Comparison of ENCODE assay signal across 18 cellular contexts in the genomic region with DNA sequence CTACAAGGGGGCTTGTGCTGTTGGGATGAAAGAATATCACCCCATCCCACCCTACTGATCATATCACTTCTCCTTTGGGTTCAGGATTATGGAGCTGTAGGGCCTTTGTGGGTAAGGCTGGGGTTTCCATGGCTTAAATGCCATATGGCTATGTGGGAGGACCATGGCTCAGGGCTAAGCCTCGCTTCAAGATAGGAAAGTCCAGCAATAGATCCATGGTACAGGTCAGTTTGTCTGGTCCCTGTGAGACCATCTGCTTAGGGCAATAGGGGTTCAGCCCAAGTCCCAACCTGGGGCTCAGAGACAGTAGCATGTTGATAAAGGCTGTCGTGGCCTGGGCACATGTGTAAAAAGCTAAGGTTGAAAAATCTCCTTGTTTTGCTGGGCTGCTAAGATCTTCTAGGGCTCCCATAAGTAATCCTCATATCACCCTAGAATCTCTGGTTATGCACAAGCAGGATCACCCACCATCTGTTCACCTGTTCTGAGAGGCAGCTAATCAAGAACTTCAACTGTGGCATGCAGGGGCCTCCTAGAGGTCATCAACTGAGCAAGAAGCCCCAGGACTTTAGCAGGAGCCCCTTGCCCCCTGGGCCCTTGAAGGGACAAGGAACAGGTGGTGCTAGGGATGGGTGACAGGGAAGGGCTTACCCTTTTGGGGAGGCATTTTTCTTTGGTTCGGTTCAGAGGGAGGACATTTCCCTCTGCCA.
DNase-seq lines count a peak whose midpoint lies in the region; ATAC-seq and TF ChIP-seq lines count a peak whose summit lies in the region.
"Had no signal": no experiment of that assay in that cellular context is flagged by ENCODE, and none has a peak within 500 bp of the region (broad histone marks: within the 10 kb centered on the region; RNA-seq: fewer than 3 reads in every experiment).

No MANE protein-coding gene starts in this region.

- no peak for ATAC-seq in upper lobe of left lung (ENCODE audit: low FRiP score in 2 of 2)
- ATAC-seq: CD8-positive, alpha-beta T cell had no signal

- H3K36me3 Mint-ChIP-seq in endodermal cell (ENCODE audit: low read depth): no peaks in the 10 kb centered on the region
- H3K36me3 Mint-ChIP-seq: CD8-positive, alpha-beta T cell had no signal

- H3K27ac ChIP-seq in endodermal cell (ENCODE audit: low read depth, low read length) (no peak overlapping the region), upper lobe of left lung (no peak overlapping the region)
- H3K27ac ChIP-seq: PC-9 had no signal

- DNase-seq in NCI-H2171 (lab: John Stamatoyannopoulos, UW): peak; percentile 27
- DNase-seq in NCI-H82 (lab: John Stamatoyannopoulos, UW): peak; percentile 65
- DNase-seq in endodermal cell: peak; percentile 16
- DNase-seq in NCI-H2196 (lab: John Stamatoyannopoulos, UW; ENCODE audit: unreplicated experiment): no peak
- no peak for DNase-seq in T1000 (lab: John Stamatoyannopoulos, UW)
- DNase-seq in putamen (ENCODE audit: low spot score): no peak
- DNase-seq in upper lobe of left lung: no peak
- DNase-seq: C1 segment of cervical spinal cord, KG1, NCI-H1105 treated with DMSO at 0.1 percent for 48 hours, NCI-H2029, NCI-H226, NCI-H510A, NCI-H774 had no signal

- H3K4me3 Mint-ChIP-seq in endodermal cell: no peak overlapping the region
- H3K4me3 Mint-ChIP-seq: CD8-positive, alpha-beta T cell had no signal

- H3K9me3 ChIP-seq in endodermal cell (ENCODE audit: control insufficient read depth, low read length) (no peaks in the 10 kb centered on the region), upper lobe of left lung (no peaks in the 10 kb centered on the region)
- H3K9me3 ChIP-seq: Caco-2, MG63 had no signal

- no peak for TF ChIP-seq EP300 in upper lobe of left lung (IDR thresholded peaks at IDR 0.05)

- H3K36me3 ChIP-seq in endodermal cell (ENCODE audit: control insufficient read depth, insufficient read depth, low read length) (no peaks in the 10 kb centered on the region), upper lobe of left lung (no peaks in the 10 kb centered on the region)
- H3K36me3 ChIP-seq: MG63 had no signal

- WGBS in endodermal cell (ENCODE audit: insufficient coverage in 1 of 2, insufficient read length in 1 of 2), 2 experiments: 98 to 100% methylated on average over 2 to 3 of the region's 3 CpGs
- 88 to 90% methylated on average over 1 to 3 of the region's 3 CpGs for WGBS in upper lobe of left lung, 2 donors

- H3K4me3 ChIP-seq in endodermal cell (ENCODE audit: low read length) (no peak overlapping the region), upper lobe of left lung (no peak overlapping the region)
- H3K4me3 ChIP-seq: MG63, PC-9 had no signal

- H3K27me3 Mint-ChIP-seq in endodermal cell (ENCODE audit: insufficient read depth): peaks cover 2% of the 10 kb centered on the region

- TF ChIP-seq CTCF in endodermal cell (conservative IDR thresholded peaks at IDR 0.05) (no peak), upper lobe of left lung (IDR thresholded peaks at IDR 0.05) (no peak)

- no peak overlapping the region for H3K27ac Mint-ChIP-seq in endodermal cell
- H3K27ac Mint-ChIP-seq: CD8-positive, alpha-beta T cell had no signal

- H3K4me1 Mint-ChIP-seq in endodermal cell: peaks cover 15% of the 10 kb centered on the region

- H3K27me3 ChIP-seq in endodermal cell (ENCODE audit: control insufficient read depth, insufficient read depth, low read length, poor library complexity, severe bottlenecking) (no peaks in the 10 kb centered on the region), upper lobe of left lung (no peaks in the 10 kb centered on the region)

- H3K4me1 ChIP-seq in endodermal cell (ENCODE audit: control insufficient read depth, insufficient read depth, low read length) (peaks cover 10% of the 10 kb centered on the region), upper lobe of left lung (no peaks in the 10 kb centered on the region)
- H3K4me1 ChIP-seq: Caco-2 had no signal

- TF ChIP-seq POLR2A in upper lobe of left lung (IDR thresholded peaks at IDR 0.05): no peak

- no peaks in the 10 kb centered on the region for H3K9me3 Mint-ChIP-seq in endodermal cell
- H3K9me3 Mint-ChIP-seq: CD8-positive, alpha-beta T cell had no signal

- H3K9ac ChIP-seq in endodermal cell (ENCODE audit: extremely low read depth, low read length, poor library complexity, severe bottlenecking): no peak overlapping the region

Comparison
In these comparisons a context has a peak if more than half of its experiments do, and no peak if none do; other contexts are left out.
1. DNase-seq: peak in NCI-H2171 (single experiment), NCI-H82 (single experiment) and endodermal cell (single experiment); none in NCI-H2196 (single experiment), T1000 (single experiment), putamen (single experiment) and upper lobe of left lung (0 of 2).